ENCODE assay signal across 20 cellular contexts in the genomic region with DNA sequence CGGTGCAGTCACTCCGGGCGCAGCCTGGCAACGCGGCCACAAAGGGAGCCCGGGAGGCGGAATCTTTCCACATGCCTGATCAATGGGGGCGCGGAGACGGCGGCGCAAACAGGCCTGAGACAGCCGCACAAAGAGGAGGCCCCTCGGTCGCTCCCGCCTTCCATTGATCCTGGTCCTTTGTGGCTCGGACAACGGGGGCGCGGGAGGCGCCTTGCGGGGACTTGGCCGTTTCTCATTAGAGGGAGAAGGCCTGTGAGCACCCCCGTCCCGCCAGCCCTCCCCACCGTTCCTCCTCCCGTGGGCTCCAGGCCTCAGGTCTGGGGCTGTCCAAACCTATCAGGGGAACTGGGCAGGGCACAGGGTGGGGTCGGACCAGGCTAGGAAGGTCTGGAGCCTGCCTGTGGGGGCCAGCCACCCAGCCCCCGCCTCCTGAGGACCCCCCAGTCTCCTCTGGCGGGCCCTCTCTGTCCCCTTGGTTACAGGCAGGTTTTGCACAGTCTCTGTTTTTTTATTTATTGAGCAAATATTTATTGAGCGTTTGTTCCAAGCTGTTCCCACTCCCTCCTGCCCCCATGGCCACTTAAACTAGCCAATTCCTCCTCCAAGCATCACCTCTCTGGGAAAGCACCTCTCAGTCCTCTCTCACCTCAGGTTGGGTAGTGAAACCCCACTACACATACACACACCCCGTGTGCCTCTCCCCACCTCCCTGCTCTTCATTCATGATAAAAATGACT. TPM values are rescaled to one million over a fixed set of nuclear protein-coding genes. Genes with fewer than 3 reads are reported as not detected.
DNase-seq lines count a peak whose midpoint lies in the region; ATAC-seq and TF ChIP-seq lines count a peak whose summit lies in the region.
"Had no signal": no experiment of that assay in that cellular context is flagged by ENCODE, and none has a peak within 500 bp of the region (broad histone marks: within the 10 kb centered on the region; RNA-seq: fewer than 3 reads in every experiment).

No MANE protein-coding gene starts in this region.

- H3K36me3 ChIP-seq in mammary epithelial cell (ENCODE audit: insufficient read depth, low read length) (no peaks in the 10 kb centered on the region), breast epithelium (no peaks in the 10 kb centered on the region), body of pancreas (replicated peaks in 1 of 2; ENCODE audit: insufficient read depth in 1 of 2, low read depth in 2 of 2) (no peaks in the 10 kb centered on the region), lower lobe of right lung (no peaks in the 10 kb centered on the region), aorta (ENCODE audit: control insufficient read depth in 1 of 2, insufficient read depth in 2 of 2, low read length in 1 of 2) (no peaks in the 10 kb centered on the region), left lung (no peaks in the 10 kb centered on the region)

- no peak overlapping the region for H3K4me2 ChIP-seq in mammary epithelial cell (ENCODE audit: insufficient read depth, low read depth, low read length)
- H3K4me2 ChIP-seq: KMS-11 had no signal

- TF ChIP-seq CTCF in mammary epithelial cell (conservative IDR thresholded peaks at IDR 0.05 in 1 of 2, IDR thresholded peaks at IDR 0.05 in 1 of 2; ENCODE audit: extremely low read depth in 1 of 2, insufficient read depth in 1 of 2, low read depth in 1 of 2, low read length in 2 of 2), result no peak
- TF ChIP-seq CTCF in breast epithelium (IDR thresholded peaks at IDR 0.05), result no peak
- no peak for TF ChIP-seq CTCF in body of pancreas (IDR thresholded peaks at IDR 0.05)
- TF ChIP-seq CTCF in lower lobe of right lung (IDR thresholded peaks at IDR 0.05), result no peak
- no peak for TF ChIP-seq CTCF in left lung (IDR thresholded peaks at IDR 0.05)

- no peak overlapping the region for H3K4me3 Mint-ChIP-seq in stimulated activated naive CD8-positive, alpha-beta T cell treated with anti-CD3 and anti-CD28 coated beads, Interleukin-15, amount 100 ng/mL, for 72 hours
- H3K4me3 Mint-ChIP-seq: activated naive CD8-positive, alpha-beta T cell treated with anti-CD3 and anti-CD28 coated beads for 36 hours; HFFc6; T-helper 2 cell treated with Interferon-gamma antibody and Interleukin-4, amounts not matched to agents 5 μg/mL and 100 μg/mL, for 36 hours had no signal

- BruUV-seq in mammary epithelial cell (replicated peaks; lab: Mats Ljungman, UMichigan), result no TSS peak

- ATAC-seq in body of pancreas, result no peak
- ATAC-seq in lower lobe of right lung, result peak; percentile 24 to 38
- peak; percentile 33 for ATAC-seq in aorta (ENCODE audit: low FRiP score)
- ATAC-seq in stimulated activated naive CD8-positive, alpha-beta T cell treated with anti-CD3 and anti-CD28 coated beads, Interleukin-15, amount 100 ng/mL, for 72 hours, result no peak
- ATAC-seq in left lung, result no peak

- no peaks in the 10 kb centered on the region for H3K9me3 Mint-ChIP-seq in stimulated activated naive CD8-positive, alpha-beta T cell treated with anti-CD3 and anti-CD28 coated beads, Interleukin-15, amount 100 ng/mL, for 72 hours
- H3K9me3 Mint-ChIP-seq: activated naive CD8-positive, alpha-beta T cell treated with anti-CD3 and anti-CD28 coated beads for 36 hours; HFFc6; T-helper 2 cell treated with Interferon-gamma antibody and Interleukin-4, amounts not matched to agents 5 μg/mL and 100 μg/mL, for 36 hours had no signal

- H3K27me3 ChIP-seq in mammary epithelial cell (ENCODE audit: insufficient read depth, low read length) (no peaks in the 10 kb centered on the region), breast epithelium (peaks cover 0 to 4% of the 10 kb centered on the region in 2 donors), body of pancreas (no peaks in the 10 kb centered on the region), lower lobe of right lung (ENCODE audit: low read depth) (peaks cover 33% of the 10 kb centered on the region), aorta (ENCODE audit: control insufficient read depth in 1 of 2, insufficient read depth in 2 of 2, low read length in 1 of 2) (no peaks in the 10 kb centered on the region), left lung (peaks cover 0 to 48% of the 10 kb centered on the region in 2 donors)

- WGBS in mammary epithelial cell (ENCODE audit: low coverage, missing lambda C conversion rate), result 60% methylated on average over 13 of the region's 32 CpGs
- 57 to 58% methylated on average over 21 to 23 of the region's 32 CpGs for WGBS in body of pancreas, 2 donors
- 20 to 28% methylated on average over 25 to 32 of the region's 32 CpGs for WGBS in aorta, 2 donors

- TF ChIP-seq POLR2A in breast epithelium (IDR thresholded peaks at IDR 0.05) (no peak), body of pancreas (IDR thresholded peaks at IDR 0.05) (no peak)

- in situ Hi-C loops in mammary epithelial cell (cut with MboI; ENCODE audit: low sequenced_read_pairs in 2 of 2), result no loop called here

- no peak overlapping the region for H3K27ac Mint-ChIP-seq in stimulated activated naive CD8-positive, alpha-beta T cell treated with anti-CD3 and anti-CD28 coated beads, Interleukin-15, amount 100 ng/mL, for 72 hours
- H3K27ac Mint-ChIP-seq: activated naive CD8-positive, alpha-beta T cell treated with anti-CD3 and anti-CD28 coated beads for 36 hours; HFFc6; T-helper 2 cell treated with Interferon-gamma antibody and Interleukin-4, amounts not matched to agents 5 μg/mL and 100 μg/mL, for 36 hours had no signal

- H2AFZ ChIP-seq in mammary epithelial cell (ENCODE audit: low read depth, low read length), result peak overlapping the region; percentile 62

- H3K9ac ChIP-seq in mammary epithelial cell (ENCODE audit: insufficient read depth, low read length), result no peak overlapping the region
- H3K9ac ChIP-seq: KMS-11 had no signal

- H4K20me1 ChIP-seq in mammary epithelial cell (ENCODE audit: insufficient read depth, low read length), result no peaks in the 10 kb centered on the region

- no peak for DNase-seq in mammary epithelial cell
- no peak for DNase-seq in breast epithelium (ENCODE audit: low spot score in 2 of 2)
- peak in 3 of 4 donors; percentile 28 to 45 (median 29) for DNase-seq in body of pancreas
- DNase-seq in lower lobe of right lung, result no peak
- DNase-seq in aorta, result no peak
- no peak for DNase-seq in stimulated activated naive CD8-positive, alpha-beta T cell treated with anti-CD3 and anti-CD28 coated beads, Interleukin-15, amount 100 ng/mL, for 72 hours
- DNase-seq in activated effector memory CD4-positive, alpha-beta T cell treated with anti-CD3 and anti-CD28 coated beads, Interleukin-2, amount 50 U/mL, for 16 hours, result no peak
- no peak for DNase-seq in left lung
- DNase-seq: activated CD4-positive, alpha-beta T cell treated with anti-CD3 and anti-CD28 coated beads, Interleukin-2, amount 50 U/mL, for 1 hour; activated naive CD8-positive, alpha-beta T cell treated with anti-CD3 and anti-CD28 coated beads for 36 hours; activated T-cell treated with anti-CD3 and anti-CD28 coated beads, Interleukin-2, amount 50 U/mL, for 1 hour; COR-L47; GF-D8; HFFc6; NCI-H187; NCI-H526 treated with DMSO at 0.1 percent for 48 hours had no signal

- H3K4me1 Mint-ChIP-seq in stimulated activated naive CD8-positive, alpha-beta T cell treated with anti-CD3 and anti-CD28 coated beads, Interleukin-15, amount 100 ng/mL, for 72 hours, result peaks cover 14% of the 10 kb centered on the region

- H3K27ac ChIP-seq in mammary epithelial cell (ENCODE audit: insufficient read depth, low read depth, low read length) (no peak overlapping the region), breast epithelium (peak overlapping the region in 1 of 2 donors; percentile 9), body of pancreas (peak overlapping the region in 1 of 4 donors; percentile 17), lower lobe of right lung (no peak overlapping the region), aorta (ENCODE audit: low read depth in 1 of 2, low read length in 2 of 2) (no peak overlapping the region), left lung (no peak overlapping the region)
- H3K27ac ChIP-seq: epithelial cell of prostate, HL-60, KMS-11 had no signal

- H3K4me3 ChIP-seq in mammary epithelial cell (replicated peaks in 1 of 3; ENCODE audit: insufficient read depth in 1 of 3, low read depth in 2 of 3, low read length in 3 of 3) (no peak overlapping the region), breast epithelium (no peak overlapping the region), body of pancreas (no peak overlapping the region), lower lobe of right lung (no peak overlapping the region), aorta (ENCODE audit: low read length in 2 of 2) (no peak overlapping the region), left lung (no peak overlapping the region)

- H3K27me3 Mint-ChIP-seq in stimulated activated naive CD8-positive, alpha-beta T cell treated with anti-CD3 and anti-CD28 coated beads, Interleukin-15, amount 100 ng/mL, for 72 hours, result peaks cover 75% of the 10 kb centered on the region

- H3K9me3 ChIP-seq in mammary epithelial cell (replicated peaks; ENCODE audit: insufficient read depth, low read length), result no peaks in the 10 kb centered on the region
- no peaks in the 10 kb centered on the region for H3K9me3 ChIP-seq in breast epithelium
- H3K9me3 ChIP-seq in body of pancreas, result no peaks in the 10 kb centered on the region
- H3K9me3 ChIP-seq in lower lobe of right lung, result no peaks in the 10 kb centered on the region
- H3K9me3 ChIP-seq in aorta (ENCODE audit: control insufficient read depth, low read length), result no peaks in the 10 kb centered on the region
- no peaks in the 10 kb centered on the region for H3K9me3 ChIP-seq in left lung

- dilution Hi-C loops in mammary epithelial cell (cut with HindIII; ENCODE audit: low sequenced_read_pairs), result no loop called here

- H3K79me2 ChIP-seq in mammary epithelial cell (ENCODE audit: insufficient read depth, low read length), result no peaks in the 10 kb centered on the region

- CTCF ChIA-PET in mammary epithelial cell (lab: Charles Lee; ENCODE audit: low non-redundant PET), result no interaction called here

- intact Hi-C loops in mammary epithelial cell (cut with micrococcal nuclease) (no loop called here), breast epithelium (cut with DNase I; ENCODE audit: low total_unique reads) (no loop called here), body of pancreas (cut with DNase I) (no loop called here), lower lobe of right lung (cut with DNase I) (no loop called here), aorta (cut with DNase I) (no loop called here), left lung (cut with DNase I) (no loop called here)

- H3K4me1 ChIP-seq in mammary epithelial cell (ENCODE audit: insufficient read depth, low read length) (peaks cover 6% of the 10 kb centered on the region), breast epithelium (no peaks in the 10 kb centered on the region), body of pancreas (peaks cover 14% of the 10 kb centered on the region), lower lobe of right lung (no peaks in the 10 kb centered on the region), aorta (ENCODE audit: control insufficient read depth in 1 of 2, insufficient read depth in 2 of 2, low read length in 2 of 2) (no peaks in the 10 kb centered on the region), left lung (no peaks in the 10 kb centered on the region)

RNA-seq across cellular contexts. Expression of gene MSI1, which starts 29.0 kb away (rescaled TPM):
- total RNA-seq in mammary epithelial cell (under 1 TPM; 0.24 to 0.67 TPM), breast epithelium (1 to 10 TPM in 1 of 3 donors, under 1 TPM in 1, not detected in 1; 0.59 to 2.0 TPM), body of pancreas (1 to 10 TPM in 1 of 2 donors, under 1 TPM in 1; 0.66 to 1.3 TPM), lower lobe of right lung (0.44 TPM), aorta (1 to 10 TPM in 1 of 2 donors, under 1 TPM in 1; 0.32 to 1.3 TPM), left lung (1 to 10 TPM in 1 of 2 donors, under 1 TPM in 1; 0.60 to 1.3 TPM)
- polyA plus RNA-seq in mammary epithelial cell (not detected), aorta (under 1 TPM in 1 of 2 donors, not detected in 1; 0.75 TPM)
- polyA minus RNA-seq in mammary epithelial cell, result not detected
- total RNA-seq: HFFc6 had no signal

RNA-seq across cellular contexts. Expression of gene COX6A1, which starts 39.9 kb away (rescaled TPM):
- total RNA-seq in mammary epithelial cell (100 to 1,000 TPM; 306 to 422 TPM), breast epithelium (100 to 1,000 TPM; 464 to 649 (median 599) TPM), body of pancreas (100 to 1,000 TPM; 183 to 359 TPM), lower lobe of right lung (263 TPM), aorta (100 to 1,000 TPM; 176 to 246 TPM), left lung (100 to 1,000 TPM; 308 to 311 TPM)
- polyA plus RNA-seq in mammary epithelial cell (907 TPM), aorta (100 to 1,000 TPM; 355 to 498 TPM)
- 152 TPM for polyA minus RNA-seq in mammary epithelial cell

RNA-seq across cellular contexts. Expression of gene TRIAP1, which starts 48.2 kb away (rescaled TPM):
- 10 to 100 TPM; 27.8 to 41.6 TPM for total RNA-seq in mammary epithelial cell
- 42.7 TPM for polyA plus RNA-seq in mammary epithelial cell
- polyA minus RNA-seq in mammary epithelial cell, result 24.9 TPM
- total RNA-seq in breast epithelium, result 10 to 100 TPM; 10.2 to 21.3 (median 13.0) TPM
- total RNA-seq in body of pancreas, result 10 to 100 TPM in 1 of 2 donors, 1 to 10 TPM in 1; 2.3 to 11.2 TPM
- total RNA-seq in lower lobe of right lung, result 20.4 TPM
- total RNA-seq in aorta, result 10 to 100 TPM; 13.0 to 14.1 TPM
- 10 to 100 TPM; 19.7 to 43.1 TPM for polyA plus RNA-seq in aorta
- total RNA-seq in left lung, result 10 to 100 TPM; 21.9 to 29.1 TPM

RNA-seq across cellular contexts. Expression of gene GATC, which starts 48.2 kb away (rescaled TPM):
- 10 to 100 TPM; 19.5 to 32.9 TPM for total RNA-seq in mammary epithelial cell
- 13.2 TPM for polyA plus RNA-seq in mammary epithelial cell
- polyA minus RNA-seq in mammary epithelial cell, result 32.4 TPM
- 10 to 100 TPM; 26.5 to 35.8 (median 32.5) TPM for total RNA-seq in breast epithelium
- 10 to 100 TPM; 16.9 to 24.1 TPM for total RNA-seq in body of pancreas
- 31.7 TPM for total RNA-seq in lower lobe of right lung
- total RNA-seq in aorta, result 10 to 100 TPM; 22.1 to 24.5 TPM
- 10 to 100 TPM in 1 of 2 donors, 1 to 10 TPM in 1; 9.8 to 11.5 TPM for polyA plus RNA-seq in aorta
- 10 to 100 TPM; 30.1 TPM for total RNA-seq in left lung

Comparison
In these comparisons a context has a peak if more than half of its experiments do, and no peak if none do; other contexts are left out.
1. DNase-seq: peak in body of pancreas (3 of 4); none in mammary epithelial cell (single experiment), breast epithelium (0 of 2), lower lobe of right lung (single experiment), aorta (0 of 2), stimulated activated naive CD8-positive, alpha-beta T cell treated with anti-CD3 and anti-CD28 coated beads, Interleukin-15, amount 100 ng/mL, for 72 hours (0 of 2), activated effector memory CD4-positive, alpha-beta T cell treated with anti-CD3 and anti-CD28 coated beads, Interleukin-2, amount 50 U/mL, for 16 hours (single experiment) and left lung (0 of 2).
2. ATAC-seq: peak in lower lobe of right lung (2 of 2) and aorta (single experiment); none in body of pancreas (single experiment), stimulated activated naive CD8-positive, alpha-beta T cell treated with anti-CD3 and anti-CD28 coated beads, Interleukin-15, amount 100 ng/mL, for 72 hours (single experiment) and left lung (single experiment).